9 cellular contexts compared by ENCODE assay signal in the genomic region with DNA sequence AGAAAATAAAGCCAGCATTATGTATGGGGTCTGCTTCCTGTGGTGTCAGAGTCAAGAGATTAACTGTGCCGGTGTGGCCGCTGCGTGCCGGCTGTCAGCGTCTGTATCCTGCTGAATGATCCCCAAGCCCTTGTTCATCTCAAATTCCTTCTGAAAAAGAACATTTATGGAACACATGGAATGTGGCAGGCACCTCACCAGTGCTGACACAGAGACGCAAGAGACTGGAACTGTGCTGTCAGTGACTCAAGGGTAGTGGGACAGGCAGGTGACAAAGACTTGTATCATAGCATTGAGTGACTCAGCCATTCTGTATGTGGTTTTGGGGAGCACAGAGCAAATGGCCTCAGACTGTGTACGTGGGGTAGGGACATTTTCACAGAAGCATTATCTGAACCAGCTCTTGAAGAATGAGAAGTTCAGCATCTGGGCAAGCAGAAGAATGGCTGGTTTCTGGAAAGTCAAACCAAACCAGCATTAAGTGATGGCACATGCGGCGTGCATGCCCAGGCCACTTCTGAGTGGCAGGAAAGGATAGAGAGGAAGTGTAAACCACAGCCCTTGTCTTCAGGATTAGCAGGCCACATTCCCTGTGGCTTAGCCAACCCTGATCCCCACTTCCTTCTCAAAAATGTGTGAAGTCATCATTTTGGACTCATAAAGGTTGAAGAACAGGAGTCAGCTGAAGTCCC. TPM values are rescaled to one million over a fixed set of nuclear protein-coding genes. Genes with fewer than 3 reads are reported as not detected.
DNase-seq lines count a peak whose midpoint lies in the region; ATAC-seq lines count a peak whose summit lies in the region.
"Had no signal": no experiment of that assay in that cellular context is flagged by ENCODE, and none has a peak within 500 bp of the region (broad histone marks: within the 10 kb centered on the region; RNA-seq: fewer than 3 reads in every experiment).

No MANE protein-coding gene starts in this region.

- H3K9me3 ChIP-seq in CD4-positive, alpha-beta memory T cell (ENCODE audit: control insufficient read depth in 1 of 2, low read length in 2 of 2) = no peaks in the 10 kb centered on the region

- no peak overlapping the region for H3K27ac ChIP-seq in CD4-positive, alpha-beta memory T cell (ENCODE audit: low read depth, low read length)

- no peak overlapping the region for H3K4me3 ChIP-seq in CD4-positive, alpha-beta memory T cell (ENCODE audit: low read length in 2 of 2)

- no peaks in the 10 kb centered on the region for H3K4me1 ChIP-seq in CD4-positive, alpha-beta memory T cell (ENCODE audit: insufficient read depth, low read length)

- POLR2A ChIA-PET in CD4-positive, alpha-beta memory T cell (lab: Charles Lee; ENCODE audit: partially characterized antibody) = no interaction called here

- H3K27me3 ChIP-seq in CD4-positive, alpha-beta memory T cell (ENCODE audit: insufficient read depth, low read length) = no peaks in the 10 kb centered on the region

- peaks cover 10 to 23% of the 10 kb centered on the region in 2 donors for H3K27me3 Mint-ChIP-seq in CD4-positive, alpha-beta memory T cell

- H3K36me3 ChIP-seq in CD4-positive, alpha-beta memory T cell (ENCODE audit: insufficient read depth, low read length) = no peaks in the 10 kb centered on the region

- H3K27ac Mint-ChIP-seq in CD4-positive, alpha-beta memory T cell = peak overlapping the region in 1 of 7 donors; percentile 49

- no peaks in the 10 kb centered on the region for H3K36me3 Mint-ChIP-seq in CD4-positive, alpha-beta memory T cell

- intact Hi-C loops in CD4-positive, alpha-beta memory T cell (cut with micrococcal nuclease) = no loop called here

- DNase-seq in 8988T (peak; percentile 37), SIG-M5 (lab: John Stamatoyannopoulos, UW) (peak; percentile 19), glomerular visceral epithelial cell (ENCODE audit: extremely low spot score) (peak; percentile 87), DMS79 (lab: John Stamatoyannopoulos, UW) (no peak), NCI-H146 treated with DMSO at 0.1 percent for 48 hours (lab: John Stamatoyannopoulos, UW; ENCODE audit: unreplicated experiment) (no peak)
- DNase-seq in CD4-positive, alpha-beta memory T cell = no peak
- DNase-seq: NCI-H1417 treated with DMSO at 0.1 percent for 48 hours had no signal

- H3K4me1 Mint-ChIP-seq in CD4-positive, alpha-beta memory T cell = peaks cover 0 to 6% (median 3%) of the 10 kb centered on the region in 4 donors

- H3K4me3 Mint-ChIP-seq in CD4-positive, alpha-beta memory T cell = no peak overlapping the region

- CTCF ChIA-PET in CD4-positive, alpha-beta memory T cell (lab: Charles Lee; ENCODE audit: partially characterized antibody) = no interaction called here

- ATAC-seq in GM19452 (IDR thresholded peaks at IDR 0.05; ENCODE audit: unreplicated experiment) (peak; percentile 30), HG03521 (IDR thresholded peaks at IDR 0.05; ENCODE audit: unreplicated experiment) (no peak)

- H3K9me3 Mint-ChIP-seq in CD4-positive, alpha-beta memory T cell = no peaks in the 10 kb centered on the region

RNA-seq across cellular contexts. Expression of a gene that starts 54.0 kb away (rescaled TPM):
- total RNA-seq in CD4-positive, alpha-beta memory T cell = 10 to 100 TPM; 20.9 to 21.4 TPM
- polyA plus RNA-seq in CD4-positive, alpha-beta memory T cell = 1 to 10 TPM; 1.3 to 3.5 TPM

Comparison
In these comparisons a context has a peak if more than half of its experiments do, and no peak if none do; other contexts are left out.
1. DNase-seq: peak in 8988T (single experiment), SIG-M5 (single experiment) and glomerular visceral epithelial cell (single experiment); none in DMS79 (single experiment), CD4-positive, alpha-beta memory T cell (0 of 5) and NCI-H146 treated with DMSO at 0.1 percent for 48 hours (single experiment).